11 cellular contexts compared by ENCODE assay signal in the genomic region with DNA sequence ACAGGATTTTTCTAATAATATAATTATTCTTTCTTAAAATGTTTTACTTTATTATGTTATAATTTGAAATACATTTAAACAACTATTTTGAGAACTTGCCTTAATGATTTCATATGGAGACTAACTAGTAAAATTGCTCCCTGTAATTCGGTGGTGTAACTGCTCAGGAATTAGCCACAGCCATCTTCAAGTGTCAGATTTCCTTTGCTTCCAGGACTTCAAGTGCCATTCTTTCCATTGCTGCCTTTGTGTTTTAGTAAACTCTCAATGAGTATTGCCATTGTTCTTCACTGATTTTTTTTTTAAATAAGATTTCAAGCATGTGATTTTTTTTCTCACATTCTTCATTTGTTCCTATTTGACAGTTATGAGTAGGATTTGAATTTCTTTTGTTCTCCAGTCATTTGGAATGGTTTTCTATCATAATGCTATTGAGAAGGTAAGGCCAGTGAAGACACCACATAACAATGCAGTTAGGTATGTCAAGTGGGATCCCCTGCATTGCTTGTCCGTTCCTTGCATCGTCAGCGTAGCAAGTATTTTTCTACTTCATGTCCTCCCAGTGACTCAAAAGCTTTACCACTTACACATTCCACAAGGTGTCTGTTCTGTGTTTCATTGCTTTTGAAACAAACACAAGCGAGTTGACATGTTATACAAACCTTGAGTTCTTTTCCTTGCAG.
DNase-seq lines count a peak whose midpoint lies in the region; ATAC-seq and TF ChIP-seq lines count a peak whose summit lies in the region.
"Had no signal": no experiment of that assay in that cellular context is flagged by ENCODE, and none has a peak within 500 bp of the region (broad histone marks: within the 10 kb centered on the region; RNA-seq: fewer than 3 reads in every experiment).

No MANE protein-coding gene starts in this region.

- peaks cover 84% of the 10 kb centered on the region for H3K36me3 ChIP-seq in upper lobe of right lung

- H3K4me1 ChIP-seq in upper lobe of right lung = no peaks in the 10 kb centered on the region

- H3K4me3 ChIP-seq in choroid plexus epithelial cell (ENCODE audit: low read depth, low read length) = no peak overlapping the region
- no peak overlapping the region for H3K4me3 ChIP-seq in upper lobe of right lung

- no peaks in the 10 kb centered on the region for H3K9me3 Mint-ChIP-seq in nephron progenitor cell
- H3K9me3 Mint-ChIP-seq: central memory CD8-positive, alpha-beta T cell; naive thymus-derived CD4-positive, alpha-beta T cell had no signal

- ATAC-seq in upper lobe of right lung (peak; percentile 71), HG03159 (IDR thresholded peaks at IDR 0.05; ENCODE audit: unreplicated experiment) (no peak)
- ATAC-seq: naive thymus-derived CD4-positive, alpha-beta T cell had no signal

- peaks cover 36% of the 10 kb centered on the region for H3K36me3 Mint-ChIP-seq in nephron progenitor cell (ENCODE audit: low read depth)

- intact Hi-C loops in upper lobe of right lung (cut with DNase I) = no loop called here

- H3K9me3 ChIP-seq in upper lobe of right lung = no peaks in the 10 kb centered on the region

- H3K27me3 Mint-ChIP-seq in nephron progenitor cell (ENCODE audit: low read depth, poor library complexity) = no peaks in the 10 kb centered on the region
- H3K27me3 Mint-ChIP-seq: central memory CD8-positive, alpha-beta T cell; naive thymus-derived CD4-positive, alpha-beta T cell had no signal

- H3K27me3 ChIP-seq in upper lobe of right lung = no peaks in the 10 kb centered on the region

- CTCF ChIA-PET in GM10248 (lab: Yijun Ruan, JAX) = interaction anchor here (1.4 kb wide), 1 partner anchor 22 kb away, joined by 3 read pairs; no protein-coding TSS in a partner anchor

- no peak overlapping the region for H3K27ac ChIP-seq in upper lobe of right lung

- TF ChIP-seq CTCF in choroid plexus epithelial cell (conservative IDR thresholded peaks at IDR 0.05; ENCODE audit: low read depth, low read length) = no peak
- TF ChIP-seq CTCF in upper lobe of right lung (IDR thresholded peaks at IDR 0.05) = no peak
- no peak for TF ChIP-seq CTCF in GM10248 (IDR thresholded peaks at IDR 0.05; ENCODE audit: control extremely low read depth, extremely low read depth, low read depth, missing control alignments)
- no peak for TF ChIP-seq CTCF in nephron progenitor cell (IDR thresholded peaks at IDR 0.05)

- POLR2A ChIA-PET in GM10248 (lab: Yijun Ruan, JAX) = no interaction called here

- no peak overlapping the region for H3K27ac Mint-ChIP-seq in nephron progenitor cell

- H3K4me3 Mint-ChIP-seq in nephron progenitor cell = no peak overlapping the region
- H3K4me3 Mint-ChIP-seq: central memory CD8-positive, alpha-beta T cell; naive thymus-derived CD4-positive, alpha-beta T cell had no signal

- TF ChIP-seq EP300 in Ishikawa (IDR thresholded peaks at IDR 0.05; ENCODE audit: borderline replicate concordance) = peak; percentile 86

- TF ChIP-seq RAD21 in Ishikawa (IDR thresholded peaks at IDR 0.05; ENCODE audit: low read depth) = no peak

- DNase-seq in choroid plexus epithelial cell (ENCODE audit: low read depth) (peak; percentile 62), kidney tubule cell (ENCODE audit: low spot score) (peak; percentile 90), upper lobe of right lung (no peak), GM10248 (ENCODE audit: extremely low spot score) (no peak), nephron progenitor cell (no peak)
- DNase-seq: activated effector memory CD4-positive, alpha-beta T cell treated with anti-CD3 and anti-CD28 coated beads, Interleukin-2, amount 50 U/mL, for 16 hours; naive thymus-derived CD4-positive, alpha-beta T cell; NCI-H1694 had no signal

- peaks cover 6% of the 10 kb centered on the region for H3K4me1 Mint-ChIP-seq in nephron progenitor cell

TF ChIP-seq in Ishikawa, 13 proteins besides CTCF, POLR2A, EP300 and RAD21:
- TF ChIP-seq YY1 (IDR thresholded peaks at IDR 0.05; ENCODE audit: low read depth) = no peak
- no peak for TF ChIP-seq TAF1 (IDR thresholded peaks at IDR 0.05; ENCODE audit: low read depth)
- TF ChIP-seq USF1 (IDR thresholded peaks at IDR 0.05) = no peak
- TF ChIP-seq NFIC (IDR thresholded peaks at IDR 0.05) = peak; percentile 28; the same call in 1 of the 2 replicates
- peak; percentile 77 for TF ChIP-seq FOXM1 (IDR thresholded peaks at IDR 0.05; ENCODE audit: borderline replicate concordance, low read depth)
- peak; percentile 79 for TF ChIP-seq TCF12 (IDR thresholded peaks at IDR 0.05; ENCODE audit: low read depth)
- TF ChIP-seq TEAD4 (IDR thresholded peaks at IDR 0.05) = peak; percentile 88
- no peak for TF ChIP-seq EGR1 (IDR thresholded peaks at IDR 0.05)

Comparison
In these comparisons a context has a peak if more than half of its experiments do, and no peak if none do; other contexts are left out.
1. DNase-seq: peak in choroid plexus epithelial cell (single experiment) and kidney tubule cell (single experiment); none in upper lobe of right lung (single experiment), GM10248 (single experiment) and nephron progenitor cell (single experiment).